In the genomic region with DNA sequence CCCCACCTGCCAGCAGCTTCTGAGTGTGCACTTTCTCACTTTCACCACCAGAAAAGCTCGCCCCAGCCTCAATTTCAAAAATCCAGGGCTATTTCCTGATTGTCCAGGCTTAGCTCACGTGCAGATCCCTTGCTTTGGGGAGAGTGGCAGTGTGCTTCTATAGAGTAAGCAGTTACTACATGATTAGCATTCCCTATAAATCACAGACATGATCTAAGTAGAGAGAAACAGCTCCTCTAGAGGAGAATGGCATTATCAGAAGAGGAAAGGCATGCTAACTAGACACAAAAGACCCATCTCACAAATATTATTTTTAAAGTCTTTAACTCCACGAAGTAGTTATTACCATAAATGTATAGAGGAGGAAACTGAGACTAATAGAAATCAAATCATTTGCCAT, we compare ENCODE assay signal across 1 cellular context.
TF ChIP-seq lines count a peak whose summit lies in the region.

No MANE protein-coding gene starts in this region.

TF ChIP-seq in WTC11, 78 proteins besides CTCF, POLR2A, EP300 and RAD21 (continued from another document):
- TF ChIP-seq, protein P1, sequence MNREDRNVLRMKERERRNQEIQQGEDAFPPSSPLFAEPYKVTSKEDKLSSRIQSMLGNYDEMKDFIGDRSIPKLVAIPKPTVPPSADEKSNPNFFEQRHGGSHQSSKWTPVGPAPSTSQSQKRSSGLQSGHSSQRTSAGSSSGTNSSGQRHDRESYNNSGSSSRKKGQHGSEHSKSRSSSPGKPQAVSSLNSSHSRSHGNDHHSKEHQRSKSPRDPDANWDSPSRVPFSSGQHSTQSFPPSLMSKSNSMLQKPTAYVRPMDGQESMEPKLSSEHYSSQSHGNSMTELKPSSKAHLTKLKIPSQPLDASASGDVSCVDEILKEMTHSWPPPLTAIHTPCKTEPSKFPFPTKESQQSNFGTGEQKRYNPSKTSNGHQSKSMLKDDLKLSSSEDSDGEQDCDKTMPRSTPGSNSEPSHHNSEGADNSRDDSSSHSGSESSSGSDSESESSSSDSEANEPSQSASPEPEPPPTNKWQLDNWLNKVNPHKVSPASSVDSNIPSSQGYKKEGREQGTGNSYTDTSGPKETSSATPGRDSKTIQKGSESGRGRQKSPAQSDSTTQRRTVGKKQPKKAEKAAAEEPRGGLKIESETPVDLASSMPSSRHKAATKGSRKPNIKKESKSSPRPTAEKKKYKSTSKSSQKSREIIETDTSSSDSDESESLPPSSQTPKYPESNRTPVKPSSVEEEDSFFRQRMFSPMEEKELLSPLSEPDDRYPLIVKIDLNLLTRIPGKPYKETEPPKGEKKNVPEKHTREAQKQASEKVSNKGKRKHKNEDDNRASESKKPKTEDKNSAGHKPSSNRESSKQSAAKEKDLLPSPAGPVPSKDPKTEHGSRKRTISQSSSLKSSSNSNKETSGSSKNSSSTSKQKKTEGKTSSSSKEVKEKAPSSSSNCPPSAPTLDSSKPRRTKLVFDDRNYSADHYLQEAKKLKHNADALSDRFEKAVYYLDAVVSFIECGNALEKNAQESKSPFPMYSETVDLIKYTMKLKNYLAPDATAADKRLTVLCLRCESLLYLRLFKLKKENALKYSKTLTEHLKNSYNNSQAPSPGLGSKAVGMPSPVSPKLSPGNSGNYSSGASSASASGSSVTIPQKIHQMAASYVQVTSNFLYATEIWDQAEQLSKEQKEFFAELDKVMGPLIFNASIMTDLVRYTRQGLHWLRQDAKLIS (CRISPR knock-in tag; IDR thresholded peaks at IDR 0.05; ENCODE audit: borderline replicate concordance), result no peak
- TF ChIP-seq CREB1 (CRISPR knock-in tag; IDR thresholded peaks at IDR 0.05) (no peak), ZNF121 (CRISPR knock-in tag; IDR thresholded peaks at IDR 0.05) (no peak), ELF4 (CRISPR knock-in tag; IDR thresholded peaks at IDR 0.05; ENCODE audit: low read depth) (no peak), GRHL2 (CRISPR knock-in tag; IDR thresholded peaks at IDR 0.05; ENCODE audit: insufficient replicate concordance, severe bottlenecking) (no peak), TP53 (CRISPR knock-in tag; IDR thresholded peaks at IDR 0.05) (no peak), NR3C1 (CRISPR knock-in tag; conservative IDR thresholded peaks at IDR 0.05; ENCODE audit: low read depth) (no peak), MYBL2 (CRISPR knock-in tag; IDR thresholded peaks at IDR 0.05) (no peak), ZNF232 (CRISPR knock-in tag; IDR thresholded peaks at IDR 0.05) (no peak)
- TF ChIP-seq, protein P2, sequence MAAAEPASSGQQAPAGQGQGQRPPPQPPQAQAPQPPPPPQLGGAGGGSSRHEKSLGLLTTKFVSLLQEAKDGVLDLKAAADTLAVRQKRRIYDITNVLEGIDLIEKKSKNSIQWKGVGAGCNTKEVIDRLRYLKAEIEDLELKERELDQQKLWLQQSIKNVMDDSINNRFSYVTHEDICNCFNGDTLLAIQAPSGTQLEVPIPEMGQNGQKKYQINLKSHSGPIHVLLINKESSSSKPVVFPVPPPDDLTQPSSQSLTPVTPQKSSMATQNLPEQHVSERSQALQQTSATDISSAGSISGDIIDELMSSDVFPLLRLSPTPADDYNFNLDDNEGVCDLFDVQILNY (CRISPR knock-in tag; IDR thresholded peaks at IDR 0.05), result no peak
